In genomic region chr1:92080128-92080985, GRCh38 we compare ENCODE assay signal across 8 cellular contexts. TPM values are rescaled to one million over a fixed set of nuclear protein-coding genes. Genes with fewer than 3 reads are reported as not detected.
DNase-seq lines count a peak whose midpoint lies in the region; ATAC-seq and TF ChIP-seq lines count a peak whose summit lies in the region.

Gene BTBD8, plus strand, starts transcription at chr1:92080345. Its CDS starts 227 bp downstream, at chr1:92080572.

- H3K4me3 ChIP-seq in GM12865 (ENCODE audit: low read depth, low read length) (peak within 1 kb of the TSS; percentile 67), adrenal gland (peak within 1 kb of the TSS; percentile 21 to 91 (median 76)), transverse colon (peak within 1 kb of the TSS; percentile 45 to 86 (median 66))

- TF ChIP-seq CTCF in GM12865 (IDR thresholded peaks at IDR 0.05; ENCODE audit: insufficient read depth, low read depth, low read length, missing control alignments), result no peak
- no peak for TF ChIP-seq CTCF in adrenal gland (IDR thresholded peaks at IDR 0.05)
- no peak for TF ChIP-seq CTCF in transverse colon (IDR thresholded peaks at IDR 0.05)

- TF ChIP-seq POLR2A in adrenal gland (IDR thresholded peaks at IDR 0.05) (peak; percentile 40 to 74), transverse colon (IDR thresholded peaks at IDR 0.05) (peak; percentile 56)

- H3K36me3 ChIP-seq in adrenal gland (replicated peaks in 1 of 2), result no peaks in the 10 kb centered on the region
- no peaks in the 10 kb centered on the region for H3K36me3 ChIP-seq in transverse colon

- no peaks in the 10 kb centered on the region for H3K27me3 ChIP-seq in adrenal gland
- H3K27me3 ChIP-seq in transverse colon, result no peaks in the 10 kb centered on the region

- H3K4me1 ChIP-seq in adrenal gland (replicated peaks in 1 of 2) (peaks cover 0 to 8% of the 10 kb centered on the region in 2 donors), transverse colon (peaks cover 0 to 11% (median 0%) of the 10 kb centered on the region in 4 donors)

- H3K9me3 ChIP-seq in adrenal gland (replicated peaks in 1 of 3), result no peaks in the 10 kb centered on the region
- peaks cover 0 to 2% of the 10 kb centered on the region in 2 donors for H3K9me3 ChIP-seq in transverse colon

- ATAC-seq in HG02759 (IDR thresholded peaks at IDR 0.05; ENCODE audit: unreplicated experiment) (peak; percentile 97), left cardiac atrium (peak; percentile 97 to 98)

- peak within 1 kb of the TSS in 4 of 5 donors; percentile 43 to 81 (median 74) for H3K27ac ChIP-seq in adrenal gland
- peak within 1 kb of the TSS; percentile 71 to 82 (median 82) for H3K27ac ChIP-seq in transverse colon

- DNase-seq in GM12865 (ENCODE audit: low read depth) (peak; percentile 82), NCI-H128 (lab: John Stamatoyannopoulos, UW; ENCODE audit: unreplicated experiment) (peak; percentile 48), SW480 (ENCODE audit: low spot score) (peak; percentile 84), adrenal gland (peak; percentile 81 to 93 (median 91)), left cardiac atrium (peak; percentile 85), posterior cingulate gyrus (peak; percentile 66 to 97 (median 78)), transverse colon (peak; percentile 87)

- TF ChIP-seq EP300 in transverse colon (IDR thresholded peaks at IDR 0.05; ENCODE audit: low read depth), result no peak

- WGBS in adrenal gland, 4 donors, result 0 to 2% (median 1%) methylated on average over 24 to 55 of the region's 55 CpGs
- WGBS in transverse colon (ENCODE audit: low coverage in 1 of 2), 2 donors, result 0 to 1% methylated on average over 3 to 55 of the region's 55 CpGs

- intact Hi-C loops in adrenal gland (cut with DNase I) (no loop called here), left cardiac atrium (cut with DNase I) (no loop called here), posterior cingulate gyrus (cut with DNase I) (no loop called here), transverse colon (cut with DNase I; ENCODE audit: low total_unique reads) (no loop called here)

- in situ Hi-C loops in transverse colon (cut with MboI; ENCODE audit: low pct_ligation_motif_present in 1 of 4, low pct_unique_long_range_greater_than_20kb in 1 of 4, low sequenced_read_pairs in 3 of 4), result no loop called here

RNA-seq across cellular contexts. Expression of gene BTBD8, which starts in this region (rescaled TPM):
- total RNA-seq in adrenal gland (10 to 100 TPM in 2 of 8 donors, 1 to 10 TPM in 6; 4.6 to 14.1 (median 9.6) TPM), left cardiac atrium (1 to 10 TPM; 2.0 to 4.5 TPM), transverse colon (1 to 10 TPM; 1.4 to 6.7 (median 6.4) TPM)
- polyA plus RNA-seq in adrenal gland, result 1 to 10 TPM; 3.5 to 9.5 (median 5.6) TPM

Comparison
In these comparisons a context has a peak if more than half of its experiments do, and no peak if none do; other contexts are left out.
1. Peak in every context shown above with its lines: DNase-seq, ATAC-seq, H3K4me3 ChIP-seq and H3K27ac ChIP-seq.